In genomic region chr4:181582595-181582994, GRCh38 we compare ENCODE assay signal across 18 cellular contexts.
DNase-seq lines count a peak whose midpoint lies in the region; ATAC-seq and TF ChIP-seq lines count a peak whose summit lies in the region.
"Had no signal": no experiment of that assay in that cellular context is flagged by ENCODE, and none has a peak within 500 bp of the region (broad histone marks: within the 10 kb centered on the region; RNA-seq: fewer than 3 reads in every experiment).

No MANE protein-coding gene starts in this region.

- H3K36me3 ChIP-seq in A673 (ENCODE audit: insufficient read depth, low read length, poor library complexity, severe bottlenecking) (no peaks in the 10 kb centered on the region), ovary (no peaks in the 10 kb centered on the region)
- H3K36me3 ChIP-seq: cardiac muscle cell had no signal

- no peaks in the 10 kb centered on the region for H3K36me3 Mint-ChIP-seq in activated T-helper 1 cell treated with anti-CD3 and anti-CD28 coated beads, Interleukin-12 subunit alpha, Interleukin-12 subunit beta, Interleukin-2, Interleukin-4 antibody, amounts not matched to agents 30 ng/mL and 10 ng/mL and 1 ng/mL, durations not matched to agents 14 hours and 24 hours and 36 hours (ENCODE audit: low read depth)

- TF ChIP-seq POLR2A in erythroblast (IDR thresholded peaks at IDR 0.05; ENCODE audit: low read length) (no peak), ovary (IDR thresholded peaks at IDR 0.05) (no peak)

- H3K27ac ChIP-seq in A673 (ENCODE audit: low read depth, low read length, poor library complexity, severe bottlenecking) (no peak overlapping the region), ovary (no peak overlapping the region)
- H3K27ac ChIP-seq: cardiac muscle cell, GM23248, hepatocyte had no signal

- peaks cover 13% of the 10 kb centered on the region for H3K9me3 Mint-ChIP-seq in activated T-helper 1 cell treated with anti-CD3 and anti-CD28 coated beads, Interleukin-12 subunit alpha, Interleukin-12 subunit beta, Interleukin-2, Interleukin-4 antibody, amounts not matched to agents 30 ng/mL and 10 ng/mL and 1 ng/mL, durations not matched to agents 14 hours and 24 hours and 36 hours

- peak; percentile 40 for DNase-seq in A673 (ENCODE audit: low spot score)
- peak; percentile 53 for DNase-seq in NCI-H69 (lab: John Stamatoyannopoulos, UW)
- DNase-seq in erythroblast (lab: John Stamatoyannopoulos, UW): peak; percentile 1 to 26
- DNase-seq in activated T-helper 1 cell treated with anti-CD3 and anti-CD28 coated beads, Interleukin-12 subunit alpha, Interleukin-12 subunit beta, Interleukin-2, Interleukin-4 antibody, amounts not matched to agents 30 ng/mL and 10 ng/mL and 1 ng/mL, durations not matched to agents 14 hours and 24 hours and 36 hours (ENCODE audit: low spot score): no peak
- no peak for DNase-seq in activated effector memory CD4-positive, alpha-beta T cell treated with anti-CD3 and anti-CD28 coated beads, Interleukin-2, amount 50 U/mL, for 16 hours
- no peak for DNase-seq in ovary
- DNase-seq: effector CD4-positive, alpha-beta T cell; GM23248; left cardiac atrium; mucosa of descending colon; NCI-H1092 treated with DMSO at 0.1 percent for 48 hours; NCI-H82; Right ventricle myocardium superior; stimulated activated naive CD4-positive, alpha-beta T cell treated with Interleukin-2 at 50 U/mL for 16 hours had no signal

- no peaks in the 10 kb centered on the region for H3K27me3 Mint-ChIP-seq in activated T-helper 1 cell treated with anti-CD3 and anti-CD28 coated beads, Interleukin-12 subunit alpha, Interleukin-12 subunit beta, Interleukin-2, Interleukin-4 antibody, amounts not matched to agents 30 ng/mL and 10 ng/mL and 1 ng/mL, durations not matched to agents 14 hours and 24 hours and 36 hours (ENCODE audit: insufficient read depth)

- H3K4me3 ChIP-seq in A673 (ENCODE audit: low read depth, low read length, poor library complexity, severe bottlenecking) (no peak overlapping the region), ovary (no peak overlapping the region)
- H3K4me3 ChIP-seq: cardiac muscle cell, GM23248, hepatocyte, mucosa of descending colon had no signal

- ATAC-seq in HG03045 (IDR thresholded peaks at IDR 0.05; ENCODE audit: unreplicated experiment): no peak
- ATAC-seq: left cardiac atrium, mucosa of descending colon had no signal

- WGBS in ovary, 3 donors: 89 to 91% (median 91%) methylated on average over 4 of the region's 4 CpGs

- peak; percentile 52 for TF ChIP-seq CTCF in A673 (conservative IDR thresholded peaks at IDR 0.05; ENCODE audit: low read depth, low read length)
- peak; percentile 28; the same call in 1 of the 2 replicates for TF ChIP-seq CTCF in GM12874 (IDR thresholded peaks at IDR 0.05; ENCODE audit: insufficient read depth, low read depth, low read length)
- TF ChIP-seq CTCF in ovary (IDR thresholded peaks at IDR 0.05): no peak

- H3K4me3 Mint-ChIP-seq in activated T-helper 1 cell treated with anti-CD3 and anti-CD28 coated beads, Interleukin-12 subunit alpha, Interleukin-12 subunit beta, Interleukin-2, Interleukin-4 antibody, amounts not matched to agents 30 ng/mL and 10 ng/mL and 1 ng/mL, durations not matched to agents 14 hours and 24 hours and 36 hours: no peak overlapping the region

- H3K4me1 ChIP-seq in A673 (ENCODE audit: insufficient read depth, low read length, poor library complexity, severe bottlenecking) (no peaks in the 10 kb centered on the region), ovary (ENCODE audit: insufficient read depth) (no peaks in the 10 kb centered on the region)

- no peak overlapping the region for H3K27ac Mint-ChIP-seq in activated T-helper 1 cell treated with anti-CD3 and anti-CD28 coated beads, Interleukin-12 subunit alpha, Interleukin-12 subunit beta, Interleukin-2, Interleukin-4 antibody, amounts not matched to agents 30 ng/mL and 10 ng/mL and 1 ng/mL, durations not matched to agents 14 hours and 24 hours and 36 hours

- H3K27me3 ChIP-seq in A673 (replicated peaks; ENCODE audit: insufficient read depth, low read depth, low read length, poor library complexity) (peaks cover 25% of the 10 kb centered on the region), ovary (no peaks in the 10 kb centered on the region)
- H3K27me3 ChIP-seq: hepatocyte had no signal

- no TSS peak for BruUV-seq in A673 (replicated peaks; lab: Mats Ljungman, UMichigan)

- intact Hi-C loops in A673 (cut with micrococcal nuclease; ENCODE audit: unreplicated experiment): no loop called here
- intact Hi-C loops in activated T-helper 1 cell treated with anti-CD3 and anti-CD28 coated beads, Interleukin-12 subunit alpha, Interleukin-12 subunit beta, Interleukin-2, Interleukin-4 antibody, amounts not matched to agents 30 ng/mL and 10 ng/mL and 1 ng/mL, durations not matched to agents 14 hours and 24 hours and 36 hours (cut with micrococcal nuclease): no loop called here
- intact Hi-C loops in ovary (cut with DNase I): no loop called here

- no peaks in the 10 kb centered on the region for H3K4me1 Mint-ChIP-seq in activated T-helper 1 cell treated with anti-CD3 and anti-CD28 coated beads, Interleukin-12 subunit alpha, Interleukin-12 subunit beta, Interleukin-2, Interleukin-4 antibody, amounts not matched to agents 30 ng/mL and 10 ng/mL and 1 ng/mL, durations not matched to agents 14 hours and 24 hours and 36 hours (ENCODE audit: low read depth)

- POLR2A ChIA-PET in A673 (lab: Charles Lee; ENCODE audit: low non-redundant PET): no interaction called here

- TF ChIP-seq EP300 in ovary (IDR thresholded peaks at IDR 0.05): no peak

- CTCF ChIA-PET in A673 (lab: Charles Lee): no interaction called here

- H3K9me3 ChIP-seq in A673 (ENCODE audit: low read depth, low read length, poor library complexity, severe bottlenecking): no peaks in the 10 kb centered on the region
- no peaks in the 10 kb centered on the region for H3K9me3 ChIP-seq in ovary
- H3K9me3 ChIP-seq: mucosa of descending colon had no signal

Comparison
In these comparisons a context has a peak if more than half of its experiments do, and no peak if none do; other contexts are left out.
1. DNase-seq: peak in A673 (single experiment), NCI-H69 (single experiment) and erythroblast (2 of 2); none in activated T-helper 1 cell treated with anti-CD3 and anti-CD28 coated beads, Interleukin-12 subunit alpha, Interleukin-12 subunit beta, Interleukin-2, Interleukin-4 antibody, amounts not matched to agents 30 ng/mL and 10 ng/mL and 1 ng/mL, durations not matched to agents 14 hours and 24 hours and 36 hours (single experiment), activated effector memory CD4-positive, alpha-beta T cell treated with anti-CD3 and anti-CD28 coated beads, Interleukin-2, amount 50 U/mL, for 16 hours (single experiment) and ovary (0 of 5).
2. CTCF ChIP-seq: peak in A673 (single experiment) and GM12874 (single experiment); none in ovary (0 of 3).